In the genomic region with DNA sequence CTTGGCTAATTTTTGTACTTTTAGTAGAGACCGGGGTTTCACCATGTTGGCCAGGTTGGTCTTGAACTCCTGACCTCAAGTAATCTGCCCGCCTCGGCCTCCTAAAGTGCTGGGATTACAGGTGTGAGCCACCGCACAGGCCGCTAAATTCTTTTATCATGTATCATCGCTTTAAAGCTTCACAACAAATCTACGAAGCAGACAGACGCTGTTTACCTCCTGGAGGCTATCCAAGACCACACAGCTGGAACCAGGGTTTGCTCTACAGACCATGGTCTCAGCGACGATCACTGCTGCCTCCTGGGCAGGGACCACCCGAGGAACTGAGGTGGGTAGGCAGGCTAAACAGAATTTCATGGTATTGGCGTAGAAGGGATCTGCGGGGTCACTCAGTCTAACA, we compare ENCODE assay signal across 17 cellular contexts. TPM values are rescaled to one million over a fixed set of nuclear protein-coding genes. Genes with fewer than 3 reads are reported as not detected.
DNase-seq lines count a peak whose midpoint lies in the region; ATAC-seq and TF ChIP-seq lines count a peak whose summit lies in the region.
"Had no signal": no experiment of that assay in that cellular context is flagged by ENCODE, and none has a peak within 500 bp of the region (broad histone marks: within the 10 kb centered on the region; RNA-seq: fewer than 3 reads in every experiment).

No MANE protein-coding gene starts in this region.

- H3K9me3 Mint-ChIP-seq in neural crest cell = no peaks in the 10 kb centered on the region
- H3K9me3 Mint-ChIP-seq: activated T-helper 17 cell treated with anti-CD3 and anti-CD28 coated beads, Interleukin-2, amount 50 U/mL, for 72 hours; naive B cell had no signal

- no peaks in the 10 kb centered on the region for H3K27me3 Mint-ChIP-seq in neural crest cell (ENCODE audit: low read depth)
- H3K27me3 Mint-ChIP-seq: activated T-helper 17 cell treated with anti-CD3 and anti-CD28 coated beads, Interleukin-2, amount 50 U/mL, for 72 hours had no signal

- H3K36me3 ChIP-seq in suprapubic skin (no peaks in the 10 kb centered on the region), ovary (no peaks in the 10 kb centered on the region)
- H3K36me3 ChIP-seq: esophagus squamous epithelium, lower lobe of right lung had no signal

- TF ChIP-seq POLR2A in suprapubic skin (IDR thresholded peaks at IDR 0.05) (no peak), ovary (IDR thresholded peaks at IDR 0.05) (no peak)

- ATAC-seq in GM18909 (IDR thresholded peaks at IDR 0.05; ENCODE audit: poor library complexity, unreplicated experiment) = no peak

- intact Hi-C loops in ovary (cut with DNase I) = loop anchor here in 2 of 4 donors (5.0 kb wide), 2 partner anchors 43 to 113 kb away; no protein-coding TSS in a partner anchor

- H3K4me3 Mint-ChIP-seq in neural crest cell = no peak overlapping the region
- H3K4me3 Mint-ChIP-seq: activated T-helper 17 cell treated with anti-CD3 and anti-CD28 coated beads, Interleukin-2, amount 50 U/mL, for 72 hours; naive B cell had no signal

- WGBS in suprapubic skin = 75% methylated on average over 13 of the region's 13 CpGs
- 65 to 78% (median 72%) methylated on average over 13 of the region's 13 CpGs for WGBS in ovary, 3 donors

- no peak for TF ChIP-seq EP300 in suprapubic skin (IDR thresholded peaks at IDR 0.05)
- no peak for TF ChIP-seq EP300 in ovary (IDR thresholded peaks at IDR 0.05)

- peak overlapping the region; percentile 54 for H3K27ac Mint-ChIP-seq in neural crest cell (ENCODE audit: unreplicated experiment)

- H3K27ac ChIP-seq in VCaP (peak overlapping the region; percentile 31; the same call in 1 of the 2 replicates), suprapubic skin (no peak overlapping the region), ovary (no peak overlapping the region)
- H3K27ac ChIP-seq: lower lobe of right lung had no signal

- no peaks in the 10 kb centered on the region for H3K36me3 Mint-ChIP-seq in neural crest cell (ENCODE audit: low read depth)

- H3K4me3 ChIP-seq in suprapubic skin (no peak overlapping the region), ovary (no peak overlapping the region)
- H3K4me3 ChIP-seq: esophagus squamous epithelium, GM12878, lower lobe of right lung, skin epidermis had no signal

- peaks cover 16% of the 10 kb centered on the region for H3K4me1 Mint-ChIP-seq in neural crest cell
- H3K4me1 Mint-ChIP-seq: naive B cell had no signal

- H3K4me1 ChIP-seq in suprapubic skin (peaks cover 11% of the 10 kb centered on the region), ovary (ENCODE audit: insufficient read depth) (no peaks in the 10 kb centered on the region)

- H3K9me3 ChIP-seq in suprapubic skin (no peaks in the 10 kb centered on the region), ovary (no peaks in the 10 kb centered on the region)
- H3K9me3 ChIP-seq: esophagus squamous epithelium, lower lobe of right lung, SK-N-SH had no signal

- no peak for TF ChIP-seq CTCF in VCaP (conservative IDR thresholded peaks at IDR 0.05)
- no peak for TF ChIP-seq CTCF in neural crest cell (conservative IDR thresholded peaks at IDR 0.05)
- TF ChIP-seq CTCF in suprapubic skin (IDR thresholded peaks at IDR 0.05) = no peak
- TF ChIP-seq CTCF in ovary (IDR thresholded peaks at IDR 0.05) = no peak

- DNase-seq in ELF-1 (ENCODE audit: low read depth, low spot score) (peak; percentile 75), M059J (ENCODE audit: low read depth) (peak; percentile 56), neural crest cell (ENCODE audit: low read depth, low spot score) (no peak), suprapubic skin (ENCODE audit: low spot score in 2 of 2) (no peak), ovary (no peak), Kasumi-1 (lab: John Stamatoyannopoulos, UW) (no peak)
- DNase-seq: esophagus squamous epithelium, GF-D8, naive B cell had no signal

- H3K27me3 ChIP-seq in suprapubic skin (no peaks in the 10 kb centered on the region), ovary (no peaks in the 10 kb centered on the region)
- H3K27me3 ChIP-seq: esophagus squamous epithelium had no signal

RNA-seq across cellular contexts. Expression of a gene that starts 27.2 kb away (rescaled TPM):
- total RNA-seq in M059J (2014; rRNA removed; shearing (Covaris generic)) = 36.6 and 52.7 TPM in 2 replicates
- total RNA-seq in neural crest cell (not detected in 2 replicates), suprapubic skin (100 to 1,000 TPM in 3 of 4 donors, 10 to 100 TPM in 1; 78.6 to 293 (median 185) TPM), ovary (10 to 100 TPM in 1 of 7 donors, 1 to 10 TPM in 2, under 1 TPM in 3, not detected in 1; 0.05 to 13.2 (median 0.99) TPM)
- polyA plus RNA-seq in ovary = 1 to 10 TPM in 1 of 2 donors, under 1 TPM in 1; 0.11 to 6.2 TPM
- total RNA-seq: activated CD8-positive, alpha-beta memory T cell treated with anti-CD3 and anti-CD28 coated beads for 36 hours; activated T-helper 17 cell treated with anti-CD3 and anti-CD28 coated beads, Interleukin-2, amount 50 U/mL, for 72 hours; GM12878 had no signal

Comparison
In these comparisons a context has a peak if more than half of its experiments do, and no peak if none do; other contexts are left out.
1. DNase-seq: peak in ELF-1 (single experiment) and M059J (single experiment); none in neural crest cell (single experiment), suprapubic skin (0 of 2), ovary (0 of 5) and Kasumi-1 (0 of 2).